16 cellular contexts compared by ENCODE assay signal in genomic region chr5:32503261-32503660, GRCh38. TPM values are rescaled to one million over a fixed set of nuclear protein-coding genes. Genes with fewer than 3 reads are reported as not detected.
DNase-seq lines count a peak whose midpoint lies in the region; ATAC-seq and TF ChIP-seq lines count a peak whose summit lies in the region.
"Had no signal": no experiment of that assay in that cellular context is flagged by ENCODE, and none has a peak within 500 bp of the region (broad histone marks: within the 10 kb centered on the region; RNA-seq: fewer than 3 reads in every experiment).

No MANE protein-coding gene starts in this region.

- H3K4me1 ChIP-seq in SJCRH30 (peaks cover 40% of the 10 kb centered on the region), neural progenitor cell (peaks cover 41% of the 10 kb centered on the region), smooth muscle cell (ENCODE audit: low read depth) (peaks cover 36% of the 10 kb centered on the region)

- peaks cover 35% of the 10 kb centered on the region for H3F3A ChIP-seq in neural progenitor cell (ENCODE audit: low read depth)
- peaks cover 32% of the 10 kb centered on the region for H3F3A ChIP-seq in smooth muscle cell (ENCODE audit: low read depth)

- no peak overlapping the region for H3K27ac Mint-ChIP-seq in neural progenitor cell
- H3K27ac Mint-ChIP-seq in mesothelial cell of epicardium = no peak overlapping the region
- H3K27ac Mint-ChIP-seq: B cell; CD8-positive, alpha-beta T cell had no signal

- H4K20me1 ChIP-seq in neural progenitor cell (ENCODE audit: low read depth) (no peaks in the 10 kb centered on the region), smooth muscle cell (ENCODE audit: low read depth) (no peaks in the 10 kb centered on the region)
- H4K20me1 ChIP-seq: BLaER1 treated with 17β-estradiol and CSF1 and Interleukin-3, amounts not matched to agents 10 nM and 100 nM had no signal

- WGBS in smooth muscle cell (ENCODE audit: low lambda C conversion rate) = 49% methylated on average over 7 of the region's 7 CpGs

- DNase-seq in SJCRH30 (peak; percentile 85 to 94), fibroblast of mammary gland (ENCODE audit: low read depth) (peak; percentile 33), neural progenitor cell (ENCODE audit: low spot score) (peak; percentile 57), smooth muscle cell (lab: John Stamatoyannopoulos, UW; ENCODE audit: unreplicated experiment) (no peak), mesothelial cell of epicardium (ENCODE audit: low spot score in 2 of 2, unreplicated experiment in 2 of 2) (no peak)
- DNase-seq in stimulated activated naive CD4-positive, alpha-beta T cell treated with Interleukin-2 at 50 U/mL for 16 hours (lab: John Stamatoyannopoulos, UW) = no peak
- DNase-seq: CD8-positive, alpha-beta T cell; COR-L47; DMS 273 treated with DMSO at 0.1 percent for 48 hours; DMS53; GM23248 had no signal

- ATAC-seq in GM18867 (IDR thresholded peaks at IDR 0.05; ENCODE audit: unreplicated experiment) = no peak
- ATAC-seq: CD8-positive, alpha-beta T cell had no signal

- H3K79me2 ChIP-seq in neural progenitor cell (ENCODE audit: low read depth) = no peaks in the 10 kb centered on the region
- no peaks in the 10 kb centered on the region for H3K79me2 ChIP-seq in smooth muscle cell (ENCODE audit: low read depth)

- TF ChIP-seq CTCF in fibroblast of mammary gland (conservative IDR thresholded peaks at IDR 0.05; ENCODE audit: control insufficient read depth, insufficient read depth, low read depth, low read length) = no peak
- no peak for TF ChIP-seq CTCF in neural progenitor cell (IDR thresholded peaks at IDR 0.05)
- no peak for TF ChIP-seq CTCF in smooth muscle cell (IDR thresholded peaks at IDR 0.05; ENCODE audit: borderline replicate concordance, insufficient read depth, poor library complexity, severe bottlenecking)
- no peak for TF ChIP-seq CTCF in mesothelial cell of epicardium (IDR thresholded peaks at IDR 0.05; ENCODE audit: unreplicated experiment)

- H3K4me2 ChIP-seq in neural progenitor cell = peak overlapping the region; percentile 40
- no peak overlapping the region for H3K4me2 ChIP-seq in smooth muscle cell
- H3K4me2 ChIP-seq: BLaER1 treated with 17β-estradiol and CSF1 and Interleukin-3, amounts not matched to agents 10 nM and 100 nM had no signal

- H2AFZ ChIP-seq in neural progenitor cell (replicated peaks) = no peak overlapping the region
- no peak overlapping the region for H2AFZ ChIP-seq in smooth muscle cell (ENCODE audit: low read depth)
- H2AFZ ChIP-seq: GM23248 had no signal

- H3K27ac ChIP-seq in SJCRH30 (peak overlapping the region; percentile 81; the same call in 1 of the 2 replicates), neural progenitor cell (no peak overlapping the region), smooth muscle cell (ENCODE audit: low read depth) (peak overlapping the region; percentile 77)
- H3K27ac ChIP-seq: BLaER1 treated with 17β-estradiol and CSF1 and Interleukin-3, amounts not matched to agents 10 nM and 100 nM; GM23248; HL-60 had no signal

- H3K9ac ChIP-seq in neural progenitor cell = no peak overlapping the region
- no peak overlapping the region for H3K9ac ChIP-seq in smooth muscle cell (ENCODE audit: low read depth)
- H3K9ac ChIP-seq: BLaER1 treated with 17β-estradiol and CSF1 and Interleukin-3, amounts not matched to agents 10 nM and 100 nM; GM23248 had no signal

- H3K4me3 ChIP-seq in SJCRH30 = no peak overlapping the region
- no peak overlapping the region for H3K4me3 ChIP-seq in fibroblast of mammary gland (ENCODE audit: control insufficient read depth, low read depth, low read length)
- H3K4me3 ChIP-seq in neural progenitor cell = no peak overlapping the region
- no peak overlapping the region for H3K4me3 ChIP-seq in smooth muscle cell
- H3K4me3 ChIP-seq: BLaER1 treated with 17β-estradiol and CSF1 and Interleukin-3, amounts not matched to agents 10 nM and 100 nM; GM23248; HAP-1 had no signal

- H3K4me3 Mint-ChIP-seq in neural progenitor cell (no peak overlapping the region), mesothelial cell of epicardium (no peak overlapping the region)
- H3K4me3 Mint-ChIP-seq: B cell; CD8-positive, alpha-beta T cell had no signal

- H3K4me1 Mint-ChIP-seq in neural progenitor cell (peaks cover 68% of the 10 kb centered on the region), mesothelial cell of epicardium (peaks cover 35% of the 10 kb centered on the region)

- H3K27me3 ChIP-seq in SJCRH30 (no peaks in the 10 kb centered on the region), neural progenitor cell (peaks cover 14% of the 10 kb centered on the region), smooth muscle cell (ENCODE audit: low read depth) (no peaks in the 10 kb centered on the region)
- H3K27me3 ChIP-seq: BLaER1 treated with 17β-estradiol and CSF1 and Interleukin-3, amounts not matched to agents 10 nM and 100 nM had no signal

- H3K36me3 Mint-ChIP-seq in neural progenitor cell (peaks cover 4% of the 10 kb centered on the region), mesothelial cell of epicardium (no peaks in the 10 kb centered on the region)
- H3K36me3 Mint-ChIP-seq: CD8-positive, alpha-beta T cell had no signal

- H3K9me3 Mint-ChIP-seq in neural progenitor cell = peaks cover 16% of the 10 kb centered on the region
- H3K9me3 Mint-ChIP-seq in mesothelial cell of epicardium = no peaks in the 10 kb centered on the region
- H3K9me3 Mint-ChIP-seq: CD8-positive, alpha-beta T cell had no signal

- H3K9me3 ChIP-seq in SJCRH30 (replicated peaks) (no peaks in the 10 kb centered on the region), neural progenitor cell (ENCODE audit: low read depth) (no peaks in the 10 kb centered on the region), smooth muscle cell (replicated peaks; ENCODE audit: low read depth) (no peaks in the 10 kb centered on the region)
- H3K9me3 ChIP-seq: BLaER1 treated with 17β-estradiol and CSF1 and Interleukin-3, amounts not matched to agents 10 nM and 100 nM; HAP-1 had no signal

- H3K36me3 ChIP-seq in SJCRH30 (no peaks in the 10 kb centered on the region), neural progenitor cell (no peaks in the 10 kb centered on the region), smooth muscle cell (ENCODE audit: low read depth) (no peaks in the 10 kb centered on the region)
- H3K36me3 ChIP-seq: BLaER1 treated with 17β-estradiol and CSF1 and Interleukin-3, amounts not matched to agents 10 nM and 100 nM; HAP-1 had no signal

- peaks cover 12% of the 10 kb centered on the region for H3K27me3 Mint-ChIP-seq in neural progenitor cell (ENCODE audit: insufficient read depth, low read depth)
- H3K27me3 Mint-ChIP-seq in mesothelial cell of epicardium (ENCODE audit: low read depth) = peaks cover 45% of the 10 kb centered on the region

RNA-seq across cellular contexts. Expression of gene ZFR, which starts 58.7 kb away (rescaled TPM):
- 130 and 136 TPM in 2 replicates for total RNA-seq in SJCRH30 (2014; rRNA removed; shearing (Covaris generic))
- 108 and 131 TPM in 2 replicates for total RNA-seq in neural progenitor cell (ENCODE audit: low replicate concordance)
- 77.0 and 80.2 TPM in 2 replicates for total RNA-seq in smooth muscle cell
- 54.9 and 61.1 TPM in 2 replicates for polyA plus RNA-seq in smooth muscle cell
- 68.2 to 71.5 TPM (median 70.7 TPM) in 3 replicates for total RNA-seq in mesothelial cell of epicardium

Comparison
In these comparisons a context has a peak if more than half of its experiments do, and no peak if none do; other contexts are left out.
1. DNase-seq: peak in SJCRH30 (2 of 2), fibroblast of mammary gland (single experiment) and neural progenitor cell (single experiment); none in smooth muscle cell (single experiment), stimulated activated naive CD4-positive, alpha-beta T cell treated with Interleukin-2 at 50 U/mL for 16 hours (single experiment) and mesothelial cell of epicardium (0 of 2).